Comparison of ENCODE assay signal across 9 cellular contexts in the genomic region with DNA sequence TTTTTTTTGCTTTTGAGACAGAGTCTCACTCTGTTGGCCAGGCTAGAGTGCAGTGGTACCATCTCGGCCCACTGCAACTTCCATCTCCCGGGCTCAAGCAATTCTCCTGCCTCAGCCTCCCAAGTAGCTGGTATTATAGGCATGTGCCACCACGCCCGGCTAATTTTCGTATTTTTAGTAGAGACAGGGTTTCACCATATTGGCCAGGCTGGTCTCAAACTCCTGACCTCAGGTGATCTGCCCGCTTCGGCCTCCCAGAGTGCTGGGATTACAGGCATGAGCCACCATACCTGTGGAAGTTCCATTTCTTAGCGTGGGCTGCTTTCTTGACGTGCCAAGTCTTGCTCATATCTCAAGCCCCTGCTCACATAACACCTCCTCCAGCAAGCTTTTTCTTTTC. TPM values are rescaled to one million over a fixed set of nuclear protein-coding genes. Genes with fewer than 3 reads are reported as not detected.
"Had no signal": no experiment of that assay in that cellular context is flagged by ENCODE, and none has a peak within 500 bp of the region (broad histone marks: within the 10 kb centered on the region; RNA-seq: fewer than 3 reads in every experiment).

No MANE protein-coding gene starts in this region.

RNA-seq across cellular contexts. Expression of gene NBL1, which starts 9.0 kb away (rescaled TPM):
- total RNA-seq: OCI-LY7 had no signal

RNA-seq across cellular contexts. Expression of gene HTR6, which starts 29.6 kb away (rescaled TPM):
- total RNA-seq: NCI-H460, OCI-LY7, PC-3, PC-9, Right ventricle myocardium inferior, Right ventricle myocardium superior, RPMI7951, SJCRH30, SJSA1 had no signal
